17 cellular contexts compared by ENCODE assay signal in the genomic region with DNA sequence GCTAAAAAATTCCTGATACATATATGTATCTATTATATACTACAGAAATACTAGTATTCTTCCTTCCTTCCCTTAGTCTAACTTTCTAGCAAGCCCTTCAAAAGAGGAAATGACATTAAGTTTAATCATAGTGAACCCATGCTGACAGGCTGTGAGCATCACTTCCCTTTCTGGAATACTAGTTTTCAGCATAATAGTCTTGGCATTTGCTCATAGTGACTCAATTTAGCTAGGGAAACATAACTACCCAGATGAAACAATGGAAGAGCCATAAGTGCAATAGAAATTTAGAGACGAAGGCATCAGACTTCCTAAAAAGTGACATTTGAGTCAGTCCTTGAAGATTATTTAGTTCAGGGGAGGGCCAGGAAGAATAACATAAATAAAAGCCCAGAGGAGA.
DNase-seq lines count a peak whose midpoint lies in the region; ATAC-seq and TF ChIP-seq lines count a peak whose summit lies in the region.
"Had no signal": no experiment of that assay in that cellular context is flagged by ENCODE, and none has a peak within 500 bp of the region (broad histone marks: within the 10 kb centered on the region; RNA-seq: fewer than 3 reads in every experiment).

No MANE protein-coding gene starts in this region.

- H3K27ac ChIP-seq in naive thymus-derived CD4-positive, alpha-beta T cell (ENCODE audit: low read depth, low read length), result no peak overlapping the region
- no peak overlapping the region for H3K27ac ChIP-seq in testis
- no peak overlapping the region for H3K27ac ChIP-seq in hepatocyte
- H3K27ac ChIP-seq: gastroesophageal sphincter had no signal

- H3K36me3 Mint-ChIP-seq in naive thymus-derived CD4-positive, alpha-beta T cell, result no peaks in the 10 kb centered on the region
- peaks cover 0 to 3% (median 0%) of the 10 kb centered on the region in 3 donors for H3K36me3 Mint-ChIP-seq in naive thymus-derived CD8-positive, alpha-beta T cell

- ATAC-seq in naive thymus-derived CD4-positive, alpha-beta T cell, result peak; percentile 47
- ATAC-seq in naive thymus-derived CD8-positive, alpha-beta T cell, result no peak
- ATAC-seq: gastroesophageal sphincter, GM23338, left lobe of liver had no signal

- H3K9me3 Mint-ChIP-seq in naive thymus-derived CD4-positive, alpha-beta T cell, result peaks cover 0 to 5% (median 0%) of the 10 kb centered on the region in 11 donors
- H3K9me3 Mint-ChIP-seq in naive thymus-derived CD8-positive, alpha-beta T cell, result peaks cover 0 to 9% (median 0%) of the 10 kb centered on the region in 9 donors
- H3K9me3 Mint-ChIP-seq: activated CD4-positive, alpha-beta memory T cell treated with anti-CD3 and anti-CD28 coated beads, Interleukin-2, amount 10 ng/mL, durations not matched to agents 7 days and 5 days had no signal

- H3K27ac Mint-ChIP-seq in naive thymus-derived CD4-positive, alpha-beta T cell, result no peak overlapping the region
- no peak overlapping the region for H3K27ac Mint-ChIP-seq in naive thymus-derived CD8-positive, alpha-beta T cell
- H3K27ac Mint-ChIP-seq: activated CD4-positive, alpha-beta memory T cell treated with anti-CD3 and anti-CD28 coated beads, Interleukin-2, amount 10 ng/mL, durations not matched to agents 7 days and 5 days; GM23338 had no signal

- no peak overlapping the region for H3K4me3 Mint-ChIP-seq in naive thymus-derived CD4-positive, alpha-beta T cell
- no peak overlapping the region for H3K4me3 Mint-ChIP-seq in naive thymus-derived CD8-positive, alpha-beta T cell
- H3K4me3 Mint-ChIP-seq: activated CD4-positive, alpha-beta memory T cell treated with anti-CD3 and anti-CD28 coated beads, Interleukin-2, amount 10 ng/mL, durations not matched to agents 7 days and 5 days; GM23338 had no signal

- no peaks in the 10 kb centered on the region for H3K4me1 ChIP-seq in naive thymus-derived CD4-positive, alpha-beta T cell (ENCODE audit: control insufficient read depth in 2 of 2, insufficient read depth in 2 of 2, low read length in 2 of 2)
- no peaks in the 10 kb centered on the region for H3K4me1 ChIP-seq in testis
- peaks cover 4% of the 10 kb centered on the region for H3K4me1 ChIP-seq in hepatocyte (ENCODE audit: insufficient read depth)
- H3K4me1 ChIP-seq: gastroesophageal sphincter had no signal

- TF ChIP-seq CTCF in BJ (IDR thresholded peaks at IDR 0.05; ENCODE audit: insufficient read depth, low read depth, low read length), result no peak
- TF ChIP-seq CTCF in cardiac fibroblast (IDR thresholded peaks at IDR 0.05; ENCODE audit: low read depth, low read length), result no peak
- TF ChIP-seq CTCF in testis (IDR thresholded peaks at IDR 0.05), result no peak
- no peak for TF ChIP-seq CTCF in hepatocyte (IDR thresholded peaks at IDR 0.05; ENCODE audit: poor library complexity)

- H3K27me3 Mint-ChIP-seq in naive thymus-derived CD4-positive, alpha-beta T cell, result peaks cover 0 to 37% (median 9%) of the 10 kb centered on the region in 5 donors
- peaks cover 0 to 7% (median 4%) of the 10 kb centered on the region in 5 donors for H3K27me3 Mint-ChIP-seq in naive thymus-derived CD8-positive, alpha-beta T cell

- H3K4me1 Mint-ChIP-seq in naive thymus-derived CD4-positive, alpha-beta T cell, result peaks cover 0 to 5% (median 0%) of the 10 kb centered on the region in 7 donors
- H3K4me1 Mint-ChIP-seq in naive thymus-derived CD8-positive, alpha-beta T cell, result peaks cover 0 to 6% (median 0%) of the 10 kb centered on the region in 4 donors
- H3K4me1 Mint-ChIP-seq: activated CD4-positive, alpha-beta memory T cell treated with anti-CD3 and anti-CD28 coated beads, Interleukin-2, amount 10 ng/mL, durations not matched to agents 7 days and 5 days; GM23338 had no signal

- no peaks in the 10 kb centered on the region for H3K9me2 ChIP-seq in hepatocyte (replicated peaks; ENCODE audit: insufficient read depth)

- no peaks in the 10 kb centered on the region for H3K27me3 ChIP-seq in BJ (ENCODE audit: control insufficient read depth, insufficient read depth, low read length)
- H3K27me3 ChIP-seq in naive thymus-derived CD4-positive, alpha-beta T cell (ENCODE audit: control insufficient read depth in 2 of 2, insufficient read depth in 2 of 2, low read length in 2 of 2), result no peaks in the 10 kb centered on the region
- no peaks in the 10 kb centered on the region for H3K27me3 ChIP-seq in testis
- H3K27me3 ChIP-seq in hepatocyte, result no peaks in the 10 kb centered on the region
- H3K27me3 ChIP-seq: gastroesophageal sphincter had no signal

- H3K4me3 ChIP-seq in BJ (ENCODE audit: low read depth, low read length) (no peak overlapping the region), cardiac fibroblast (replicated peaks in 1 of 2; ENCODE audit: low read depth in 2 of 2, low read length in 2 of 2) (no peak overlapping the region), testis (no peak overlapping the region), hepatocyte (no peak overlapping the region)
- H3K4me3 ChIP-seq in naive thymus-derived CD4-positive, alpha-beta T cell (ENCODE audit: low read length), result no peak overlapping the region
- H3K4me3 ChIP-seq: gastroesophageal sphincter, GM23338 had no signal

- H3K79me2 ChIP-seq in hepatocyte, result no peaks in the 10 kb centered on the region

- no peaks in the 10 kb centered on the region for H4K20me1 ChIP-seq in hepatocyte (ENCODE audit: insufficient read depth, poor library complexity, severe bottlenecking)

- no peak overlapping the region for H2AFZ ChIP-seq in hepatocyte
- H2AFZ ChIP-seq: GM23338 had no signal

- intact Hi-C loops in naive thymus-derived CD4-positive, alpha-beta T cell (cut with micrococcal nuclease), result no loop called here
- intact Hi-C loops in testis (cut with DNase I; ENCODE audit: low total_unique reads), result no loop called here

- TF ChIP-seq POLR2A in testis (IDR thresholded peaks at IDR 0.05), result no peak

- 67 to 71% methylated on average over 1 of the region's 1 CpG for WGBS in testis, 2 donors
- 65% methylated on average over 1 of the region's 1 CpG for WGBS in hepatocyte (ENCODE audit: low lambda C conversion rate, missing lambda C conversion rate)

- no peaks in the 10 kb centered on the region for H3K36me3 ChIP-seq in BJ (ENCODE audit: control insufficient read depth, insufficient read depth, low read length)
- H3K36me3 ChIP-seq in naive thymus-derived CD4-positive, alpha-beta T cell (ENCODE audit: control insufficient read depth in 2 of 3, insufficient read depth in 3 of 3, low read length in 3 of 3), result no peaks in the 10 kb centered on the region
- no peaks in the 10 kb centered on the region for H3K36me3 ChIP-seq in testis (ENCODE audit: low read depth, missing control alignments)
- H3K36me3 ChIP-seq in hepatocyte (replicated peaks; ENCODE audit: insufficient read depth, low read depth), result no peaks in the 10 kb centered on the region
- H3K36me3 ChIP-seq: gastroesophageal sphincter had no signal

- POLR2A ChIA-PET in BJ (lab: Charles Lee), result no interaction called here
- POLR2A ChIA-PET in naive thymus-derived CD4-positive, alpha-beta T cell (lab: Charles Lee), result no interaction called here
- POLR2A ChIA-PET in naive thymus-derived CD8-positive, alpha-beta T cell (lab: Charles Lee), result interaction anchor here (0.7 kb wide), 1 partner anchor 34 kb away, joined by 3 read pairs; no protein-coding TSS in a partner anchor

- CTCF ChIA-PET in BJ (lab: Yijun Ruan, JAX), result no interaction called here
- CTCF ChIA-PET in naive thymus-derived CD4-positive, alpha-beta T cell (lab: Charles Lee), result no interaction called here

- no peak overlapping the region for H3K4me2 ChIP-seq in hepatocyte
- H3K4me2 ChIP-seq: GM23338 had no signal

- DNase-seq in BJ (ENCODE audit: low read depth) (peak; percentile 0), NOMO-1 (lab: John Stamatoyannopoulos, UW; ENCODE audit: unreplicated experiment in 2 of 2) (peak; percentile 38 to 83), cardiac fibroblast (ENCODE audit: low read depth in 2 of 2) (peak; percentile 41 to 91), T-helper 9 cell (no peak), testis (no peak), hepatocyte (ENCODE audit: low spot score) (no peak)
- DNase-seq in naive thymus-derived CD4-positive, alpha-beta T cell, result no peak
- DNase-seq in naive thymus-derived CD8-positive, alpha-beta T cell, result no peak
- DNase-seq: activated CD4-positive, alpha-beta memory T cell treated with anti-CD3 and anti-CD28 coated beads, Interleukin-2, amount 10 ng/mL, durations not matched to agents 7 days and 5 days; activated naive CD4-positive, alpha-beta T cell; COR-L47; NCI-H1417 treated with DMSO at 0.1 percent for 48 hours; NCI-H82; nucleus accumbens had no signal

- no peaks in the 10 kb centered on the region for H3K9me3 ChIP-seq in naive thymus-derived CD4-positive, alpha-beta T cell (ENCODE audit: control insufficient read depth in 2 of 3, low read length in 3 of 3)
- H3K9me3 ChIP-seq in testis, result no peaks in the 10 kb centered on the region
- H3K9me3 ChIP-seq in hepatocyte (ENCODE audit: low read depth), result no peaks in the 10 kb centered on the region

Comparison
In these comparisons a context has a peak if more than half of its experiments do, and no peak if none do; other contexts are left out.
1. DNase-seq: peak in BJ (single experiment), NOMO-1 (2 of 2) and cardiac fibroblast (2 of 2); none in naive thymus-derived CD4-positive, alpha-beta T cell (0 of 9), T-helper 9 cell (single experiment), testis (single experiment), naive thymus-derived CD8-positive, alpha-beta T cell (0 of 10) and hepatocyte (single experiment).